In the genomic region with DNA sequence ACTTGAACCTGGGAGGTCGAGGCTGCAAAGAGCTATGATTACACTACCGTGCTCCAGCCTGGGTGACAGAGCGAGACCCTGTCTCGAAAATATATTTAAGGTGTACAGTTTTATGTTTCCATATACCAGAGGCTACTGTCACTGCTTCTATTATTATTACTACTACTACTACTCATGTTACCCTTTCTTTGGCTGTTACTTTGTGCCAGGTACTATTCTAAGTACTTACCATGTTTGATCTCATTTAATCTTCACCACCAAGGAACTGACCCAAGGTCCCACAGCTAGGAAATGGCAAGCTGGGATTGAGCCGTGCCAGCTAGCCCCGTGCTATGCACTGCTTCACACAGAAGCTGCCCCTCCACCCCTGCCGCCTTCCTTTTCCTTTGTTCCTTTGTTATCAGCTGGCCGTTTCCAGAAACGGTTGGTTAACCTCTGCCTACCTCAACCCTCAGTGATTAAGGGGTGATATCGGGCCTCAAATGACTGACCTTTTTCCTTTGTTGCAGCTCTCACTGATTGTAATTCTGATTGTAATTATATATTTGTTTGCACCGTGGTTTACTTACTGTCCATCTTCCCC, we compare ENCODE assay signal across 12 cellular contexts.
A peak's percentile ranks its signal among the peaks of the same experiment; 100 is the strongest.
DNase-seq lines count a peak whose midpoint lies in the region; ATAC-seq and TF ChIP-seq lines count a peak whose summit lies in the region.
"Had no signal": no experiment of that assay in that cellular context is flagged by ENCODE, and none has a peak within 500 bp of the region (broad histone marks: within the 10 kb centered on the region; RNA-seq: fewer than 3 reads in every experiment).

No MANE protein-coding gene starts in this region.

- no peak for ATAC-seq in GM18498 (IDR thresholded peaks at IDR 0.05; ENCODE audit: unreplicated experiment)
- ATAC-seq: stimulated activated memory B cell treated with anti-CD40 and anti-IgM and Interleukin-4, amounts not matched to agents 10 μg/mL and 1 μg/mL and 100 μg/mL, for 72 hours had no signal

- peak overlapping the region in 6 of 8 donors; percentile 19 to 80 (median 66) for H3K27ac Mint-ChIP-seq in CD8-positive, alpha-beta memory T cell
- H3K27ac Mint-ChIP-seq: stimulated activated memory B cell treated with anti-CD40 and anti-IgM and Interleukin-4, amounts not matched to agents 10 μg/mL and 1 μg/mL and 100 μg/mL, for 72 hours had no signal

- no peak for DNase-seq in CD8-positive, alpha-beta memory T cell
- DNase-seq in NCI-H2227 treated with DMSO at 0.1 percent for 48 hours (lab: John Stamatoyannopoulos, UW): peak; percentile 25
- DNase-seq in esophagus squamous epithelium (lab: John Stamatoyannopoulos, UW): no peak
- DNase-seq in NCI-H1092 treated with DMSO at 0.1 percent for 48 hours (lab: John Stamatoyannopoulos, UW): no peak
- no peak for DNase-seq in NOMO-1 treated with dmso at 0.1 percent for 144 hours (lab: John Stamatoyannopoulos, UW; ENCODE audit: unreplicated experiment)
- no peak for DNase-seq in NK-92 treated with Interleukin-12 subunit alpha and Interleukin-12 subunit beta, amount 100 ng/mL, for 24 hours (lab: John Stamatoyannopoulos, UW)
- DNase-seq: NCI-H1930 had no signal

- H3K9ac ChIP-seq in parathyroid adenoma: no peak overlapping the region

- no peaks in the 10 kb centered on the region for H3K9me3 ChIP-seq in CD8-positive, alpha-beta memory T cell (ENCODE audit: low read length)
- H3K9me3 ChIP-seq in esophagus squamous epithelium (no peaks in the 10 kb centered on the region), parathyroid adenoma (ENCODE audit: control insufficient read depth, low read length) (no peaks in the 10 kb centered on the region)
- H3K9me3 ChIP-seq: HAP-1 had no signal

- TF ChIP-seq CTCF in esophagus squamous epithelium (IDR thresholded peaks at IDR 0.05) (no peak), parathyroid adenoma (IDR thresholded peaks at IDR 0.05) (no peak)

- H3K79me2 ChIP-seq in parathyroid adenoma: no peaks in the 10 kb centered on the region

- H3K9me3 Mint-ChIP-seq in CD8-positive, alpha-beta memory T cell: no peaks in the 10 kb centered on the region
- H3K9me3 Mint-ChIP-seq: IgD-negative memory B cell; stimulated activated memory B cell treated with anti-CD40 and anti-IgM and Interleukin-4, amounts not matched to agents 10 μg/mL and 1 μg/mL and 100 μg/mL, for 72 hours had no signal

- CTCF ChIA-PET in CD8-positive, alpha-beta memory T cell (lab: Charles Lee): interaction anchor here (1.3 kb wide), 1 partner anchor 11 kb away, joined by 3 read pairs; no protein-coding TSS in a partner anchor

- peak overlapping the region; percentile 31 for H3K4me2 ChIP-seq in parathyroid adenoma (ENCODE audit: low read length)

- H3K4me1 Mint-ChIP-seq in CD8-positive, alpha-beta memory T cell: peaks cover 30 to 42% (median 42%) of the 10 kb centered on the region in 3 donors

- H3K27me3 ChIP-seq in CD8-positive, alpha-beta memory T cell (ENCODE audit: insufficient read depth, low read length, poor library complexity, severe bottlenecking): no peaks in the 10 kb centered on the region
- H3K27me3 ChIP-seq in esophagus squamous epithelium: no peaks in the 10 kb centered on the region
- H3K27me3 ChIP-seq in parathyroid adenoma (ENCODE audit: control insufficient read depth, insufficient read depth, low read length): no peaks in the 10 kb centered on the region

- 62 to 77% methylated on average over 11 of the region's 11 CpGs for WGBS in esophagus squamous epithelium, 2 donors

- no peak for TF ChIP-seq POLR2A in esophagus squamous epithelium (IDR thresholded peaks at IDR 0.05)

- POLR2A ChIA-PET in CD8-positive, alpha-beta memory T cell (lab: Charles Lee): no interaction called here

- H3K4me3 Mint-ChIP-seq in CD8-positive, alpha-beta memory T cell: no peak overlapping the region
- H3K4me3 Mint-ChIP-seq: IgD-negative memory B cell; stimulated activated memory B cell treated with anti-CD40 and anti-IgM and Interleukin-4, amounts not matched to agents 10 μg/mL and 1 μg/mL and 100 μg/mL, for 72 hours had no signal

- H3K36me3 ChIP-seq in CD8-positive, alpha-beta memory T cell (ENCODE audit: insufficient read depth, low read length): no peaks in the 10 kb centered on the region
- H3K36me3 ChIP-seq in esophagus squamous epithelium (peaks cover 0 to 40% (median 9%) of the 10 kb centered on the region in 3 donors), parathyroid adenoma (ENCODE audit: control insufficient read depth, insufficient read depth, low read length) (no peaks in the 10 kb centered on the region)

- H3K27me3 Mint-ChIP-seq in CD8-positive, alpha-beta memory T cell: no peaks in the 10 kb centered on the region
- H3K27me3 Mint-ChIP-seq: IgD-negative memory B cell; stimulated activated memory B cell treated with anti-CD40 and anti-IgM and Interleukin-4, amounts not matched to agents 10 μg/mL and 1 μg/mL and 100 μg/mL, for 72 hours had no signal

- H3K36me3 Mint-ChIP-seq in CD8-positive, alpha-beta memory T cell: peaks cover 6 to 41% (median 7%) of the 10 kb centered on the region in 3 donors

- no peak overlapping the region for H3K27ac ChIP-seq in CD8-positive, alpha-beta memory T cell (ENCODE audit: low read depth, low read length)
- H3K27ac ChIP-seq in esophagus squamous epithelium (peak overlapping the region in 3 of 4 donors; percentile 61 to 81 (median 70)), parathyroid adenoma (no peak overlapping the region)

- intact Hi-C loops in esophagus squamous epithelium (cut with DNase I): no loop called here

- H2AFZ ChIP-seq in parathyroid adenoma: no peak overlapping the region

- no peak overlapping the region for H3K4me3 ChIP-seq in CD8-positive, alpha-beta memory T cell (ENCODE audit: low read length)
- H3K4me3 ChIP-seq in esophagus squamous epithelium: no peak overlapping the region
- H3K4me3 ChIP-seq in parathyroid adenoma (ENCODE audit: low read depth, low read length): no peak overlapping the region
- H3K4me3 ChIP-seq: HAP-1 had no signal

- H3K4me1 ChIP-seq in CD8-positive, alpha-beta memory T cell (ENCODE audit: insufficient read depth, low read length): peaks cover 15% of the 10 kb centered on the region
- H3K4me1 ChIP-seq in esophagus squamous epithelium (peaks cover 7 to 86% (median 47%) of the 10 kb centered on the region in 3 donors), parathyroid adenoma (peaks cover 6% of the 10 kb centered on the region)
- H3K4me1 ChIP-seq: HAP-1 had no signal

Comparison
In these comparisons a context has a peak if more than half of its experiments do, and no peak if none do; other contexts are left out.
1. H3K27ac ChIP-seq: peak in esophagus squamous epithelium (3 of 4); none in CD8-positive, alpha-beta memory T cell (single experiment) and parathyroid adenoma (single experiment).